ENCODE assay signal across 8 cellular contexts in the genomic region with DNA sequence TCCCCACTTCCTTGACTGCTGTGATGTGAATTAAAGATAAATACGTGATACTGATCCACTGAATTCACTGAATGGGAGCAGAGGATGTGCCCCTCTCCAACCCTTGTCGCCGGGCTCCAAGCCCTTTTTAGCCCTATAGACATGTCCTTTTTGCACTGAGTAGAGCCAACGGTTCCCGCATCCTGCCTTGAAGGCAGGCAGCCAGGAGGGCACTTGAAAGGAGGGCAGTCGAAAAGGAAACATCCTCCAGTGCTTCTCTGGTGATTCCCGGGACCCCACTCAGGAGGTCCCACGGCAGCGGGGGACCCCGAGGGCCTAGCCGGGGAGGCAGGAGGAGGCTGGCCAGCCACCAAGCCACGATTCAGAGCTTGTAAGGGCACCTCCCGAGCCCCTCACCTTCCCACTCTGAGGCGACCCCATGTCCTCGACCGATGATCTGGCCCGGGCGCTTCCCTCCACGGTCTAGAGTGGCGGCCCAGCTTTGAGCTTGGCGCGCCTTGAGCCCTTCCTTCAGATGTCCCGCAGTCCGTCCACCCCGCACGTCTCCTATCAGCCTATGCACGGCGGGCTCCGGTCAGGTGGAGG. TPM values are rescaled to one million over a fixed set of nuclear protein-coding genes. Genes with fewer than 3 reads are reported as not detected.
DNase-seq lines count a peak whose midpoint lies in the region; ATAC-seq and TF ChIP-seq lines count a peak whose summit lies in the region.

No MANE protein-coding gene starts in this region.

- peak overlapping the region; percentile 95 to 98 for H3K4me3 Mint-ChIP-seq in H9

- no peaks in the 10 kb centered on the region for H4K20me1 ChIP-seq in H9 (ENCODE audit: control insufficient read depth, insufficient read depth, insufficient read length)
- peaks cover 15% of the 10 kb centered on the region for H4K20me1 ChIP-seq in OCI-LY3 (ENCODE audit: insufficient read depth, low read length)

- TF ChIP-seq CTCF in H9 (conservative IDR thresholded peaks at IDR 0.05) (no peak), OCI-LY3 (IDR thresholded peaks at IDR 0.05; ENCODE audit: low read depth, low read length) (no peak), dorsolateral prefrontal cortex (IDR thresholded peaks at IDR 0.05 in 54 of 56, conservative IDR thresholded peaks at IDR 0.05 in 2 of 56; ENCODE audit: low read depth in 1 of 56, partially characterized antibody in 56 of 56) (no peak), upper lobe of left lung (IDR thresholded peaks at IDR 0.05) (no peak)

- no peak overlapping the region for H3K23ac ChIP-seq in H9 (ENCODE audit: insufficient read length, low read depth, low read length)

- intact Hi-C loops in dorsolateral prefrontal cortex (cut with DNase I), result loop anchor here in 1 of 2 donors (2.0 kb wide), 1 partner anchor 767 kb away; a partner anchor contains a TSS

- H3K14ac ChIP-seq in H9 (ENCODE audit: insufficient read depth, low read length), result peak overlapping the region; percentile 94

- DNase-seq in NCI-H1105 treated with DMSO at 0.1 percent for 48 hours (lab: John Stamatoyannopoulos, UW) (peak; percentile 8), NCI-H1105 (lab: John Stamatoyannopoulos, UW) (no peak), H9 (no peak), dorsolateral prefrontal cortex (peak in 2 of 10 donors; percentile 63 to 64), mesenteric fat pad (ENCODE audit: low spot score) (peak; percentile 89), upper lobe of left lung (peak; percentile 47 to 83)

- WGBS in H9 (ENCODE audit: extremely low coverage, insufficient read length, low lambda C conversion rate), result no CpG with 5 or more reads among the region's 29 CpGs
- WGBS in upper lobe of left lung, 2 donors, result 0 to 2% methylated on average over 18 to 22 of the region's 29 CpGs

- TF ChIP-seq POLR2A in upper lobe of left lung (IDR thresholded peaks at IDR 0.05), result no peak

- H3K4me3 ChIP-seq in OCI-LY3 (ENCODE audit: low read length) (peak overlapping the region; percentile 84), dorsolateral prefrontal cortex (peak overlapping the region; percentile 49 to 99 (median 93)), upper lobe of left lung (peak overlapping the region; percentile 63 to 97 (median 88))

- H3K9me3 ChIP-seq in H9 (ENCODE audit: control insufficient read depth, low read depth, low read length), result no peaks in the 10 kb centered on the region
- no peaks in the 10 kb centered on the region for H3K9me3 ChIP-seq in OCI-LY3 (ENCODE audit: insufficient read depth, low read length)
- no peaks in the 10 kb centered on the region for H3K9me3 ChIP-seq in upper lobe of left lung

- peak overlapping the region; percentile 63 for H4K5ac ChIP-seq in H9 (ENCODE audit: insufficient read length, low read depth, low read length)

- peaks cover 16% of the 10 kb centered on the region for H3K23me2 ChIP-seq in H9 (ENCODE audit: insufficient read length, low read depth, low read length, poor library complexity, severe bottlenecking)

- H4K91ac ChIP-seq in H9 (ENCODE audit: insufficient read length, low read depth, low read length), result peak overlapping the region; percentile 71

- no peak for TF ChIP-seq EP300 in upper lobe of left lung (IDR thresholded peaks at IDR 0.05)

- peak overlapping the region; percentile 99 to 100 (median 99) for H3K27ac Mint-ChIP-seq in H9

- H4K8ac ChIP-seq in H9 (replicated peaks; ENCODE audit: insufficient read length, low read depth, low read length), result no peak overlapping the region

- H2AFZ ChIP-seq in H9 (ENCODE audit: low read length), result no peak overlapping the region
- H2AFZ ChIP-seq in OCI-LY3 (ENCODE audit: low read depth, low read length), result peak overlapping the region; percentile 48; the same call in 1 of the 2 replicates

- H2BK5ac ChIP-seq in H9 (ENCODE audit: insufficient read length, low read length), result peak overlapping the region; percentile 48

- no peak overlapping the region for H2BK120ac ChIP-seq in H9 (ENCODE audit: low read depth, low read length, poor library complexity, severe bottlenecking)

- peaks cover 34 to 39% of the 10 kb centered on the region in 2 experiments for H3K4me1 Mint-ChIP-seq in H9

- H3K36me3 ChIP-seq in OCI-LY3 (replicated peaks; ENCODE audit: low read depth, low read length), result peaks cover 34% of the 10 kb centered on the region
- H3K36me3 ChIP-seq in upper lobe of left lung, result peaks cover 0 to 26% (median 4%) of the 10 kb centered on the region in 4 donors

- peaks cover 11% of the 10 kb centered on the region for H3K79me2 ChIP-seq in H9 (ENCODE audit: insufficient read depth, low read length)
- peaks cover 58% of the 10 kb centered on the region for H3K79me2 ChIP-seq in OCI-LY3 (ENCODE audit: low read length)

- H3K9ac ChIP-seq in H9 (ENCODE audit: extremely low read depth, insufficient read length, low read length) (peak overlapping the region; percentile 97), OCI-LY3 (ENCODE audit: low read length) (peak overlapping the region; percentile 98)

- H3K27me3 ChIP-seq in H9 (ENCODE audit: insufficient read depth, low read length) (no peaks in the 10 kb centered on the region), OCI-LY3 (ENCODE audit: low read depth, low read length) (no peaks in the 10 kb centered on the region), dorsolateral prefrontal cortex (no peaks in the 10 kb centered on the region), upper lobe of left lung (no peaks in the 10 kb centered on the region)

- H3K9me3 Mint-ChIP-seq in H9, result no peaks in the 10 kb centered on the region; a peak in 1 of 5 replicates

- ATAC-seq in upper lobe of left lung (ENCODE audit: low FRiP score in 2 of 2), result peak; percentile 51 to 60
- ATAC-seq in GM18520 (IDR thresholded peaks at IDR 0.05; ENCODE audit: unreplicated experiment), result no peak

- 0 out of 2 replicates have a peak, but pooled peaks cover 6% of the 10 kb centered on the region for H3K4me1 ChIP-seq in H9 (ENCODE audit: insufficient read depth, low read length)
- peaks cover 30% of the 10 kb centered on the region for H3K4me1 ChIP-seq in OCI-LY3 (ENCODE audit: low read length)
- peaks cover 34 to 52% (median 41%) of the 10 kb centered on the region in 4 donors for H3K4me1 ChIP-seq in upper lobe of left lung

- peak overlapping the region; percentile 76 for H3K18ac ChIP-seq in H9 (ENCODE audit: insufficient read length, low read depth, low read length)

- H3K27me3 Mint-ChIP-seq in H9 (ENCODE audit: low read depth), result peaks cover 2% of the 10 kb centered on the region; the same call in 1 of the 2 replicates

- no peak overlapping the region for H3T11ph ChIP-seq in H9 (ENCODE audit: low read length)

- H3K79me1 ChIP-seq in H9 (ENCODE audit: insufficient read depth, low read depth, low read length, poor library complexity, severe bottlenecking), result peaks cover 3% of the 10 kb centered on the region

- H2BK15ac ChIP-seq in H9 (ENCODE audit: low read depth, low read length), result no peak overlapping the region

- peak overlapping the region; percentile 85 for H3K4me2 ChIP-seq in H9 (ENCODE audit: insufficient read depth, insufficient read length, low read length)
- peak overlapping the region; percentile 84 for H3K4me2 ChIP-seq in OCI-LY3 (ENCODE audit: low read length)

- H3K56ac ChIP-seq in H9 (ENCODE audit: insufficient read length, low read depth, low read length), result peak overlapping the region; percentile 7

- H2BK20ac ChIP-seq in H9 (ENCODE audit: low read depth, low read length, poor library complexity, severe bottlenecking), result no peak overlapping the region

- H3K27ac ChIP-seq in H9 (ENCODE audit: insufficient read length, low read depth, low read length) (peak overlapping the region; percentile 80), OCI-LY3 (ENCODE audit: low read length) (peak overlapping the region; percentile 73), dorsolateral prefrontal cortex (peak overlapping the region; percentile 34 to 98 (median 94)), upper lobe of left lung (peak overlapping the region; percentile 91 to 96 (median 94))

- no peak overlapping the region for H2AK5ac ChIP-seq in H9 (ENCODE audit: insufficient read length, low read length)

- peak overlapping the region; percentile 62; the same call in 1 of the 2 replicates for H3K4ac ChIP-seq in H9 (ENCODE audit: low read depth, low read length)

- H3K36me3 Mint-ChIP-seq in H9 (ENCODE audit: insufficient read depth in 1 of 3, low read depth in 3 of 3), result peaks cover 25 to 40% (median 37%) of the 10 kb centered on the region in 3 experiments

- H2BK12ac ChIP-seq in H9 (ENCODE audit: insufficient read length, low read depth, low read length), result no peak overlapping the region

RNA-seq across cellular contexts. Expression of a gene that starts 0.9 kb away (rescaled TPM):
- total RNA-seq in H9 (2021), result 145 and 148 TPM in 2 replicates
- 10 to 100 TPM; 12.0 to 80.8 (median 29.0) TPM for total RNA-seq in dorsolateral prefrontal cortex
- 87.8 TPM for total RNA-seq in mesenteric fat pad
- 100 to 1,000 TPM in 1 of 6 donors, 10 to 100 TPM in 5; 19.0 to 102 (median 54.5) TPM for total RNA-seq in upper lobe of left lung

RNA-seq across cellular contexts. Expression of a gene that starts 6.8 kb away (rescaled TPM):
- total RNA-seq in H9 (2021) (61.1 and 61.9 TPM in 2 replicates), dorsolateral prefrontal cortex (10 to 100 TPM; 15.0 to 22.9 (median 19.1) TPM), mesenteric fat pad (28.0 TPM), upper lobe of left lung (10 to 100 TPM; 22.0 to 39.8 (median 27.2) TPM)

Comparison
In these comparisons a context has a peak if more than half of its experiments do, and no peak if none do; other contexts are left out.
1. DNase-seq: peak in NCI-H1105 treated with DMSO at 0.1 percent for 48 hours (single experiment), mesenteric fat pad (single experiment) and upper lobe of left lung (2 of 2); none in NCI-H1105 (single experiment) and H9 (single experiment).
2. Peak in every context shown above with its lines, with median percentiles within 50 percentile points of each other: H3K27ac ChIP-seq and H3K4me3 ChIP-seq.